Comparison of ENCODE assay signal across 23 cellular contexts in the genomic region with DNA sequence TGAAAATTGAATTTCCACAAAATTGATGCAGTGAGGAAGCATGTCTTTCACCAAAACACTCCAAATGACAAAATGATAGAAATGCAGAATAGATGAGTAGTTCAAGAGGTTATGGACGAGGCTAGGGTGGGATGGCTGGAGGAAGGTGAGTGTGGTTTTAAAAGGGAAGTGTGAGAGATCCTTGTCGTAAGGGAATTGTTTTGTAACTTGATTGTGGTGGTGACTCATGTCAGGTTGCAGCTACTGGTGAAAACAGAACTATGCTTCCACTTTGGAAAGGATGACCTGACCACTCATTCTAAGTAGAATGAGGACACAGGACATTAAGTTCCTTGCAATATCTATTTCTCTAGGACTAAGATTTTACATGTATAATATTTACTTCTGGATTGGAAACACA.
DNase-seq lines count a peak whose midpoint lies in the region; ATAC-seq, FAIRE-seq and TF ChIP-seq lines count a peak whose summit lies in the region.
"Had no signal": no experiment of that assay in that cellular context is flagged by ENCODE, and none has a peak within 500 bp of the region (broad histone marks: within the 10 kb centered on the region; RNA-seq: fewer than 3 reads in every experiment).

No MANE protein-coding gene starts in this region.

- ATAC-seq in HG03175 (IDR thresholded peaks at IDR 0.05; ENCODE audit: unreplicated experiment) (no peak), GM18868 (IDR thresholded peaks at IDR 0.05; ENCODE audit: unreplicated experiment) (no peak)
- ATAC-seq: left lung had no signal

- no peak overlapping the region for H3K4me3 ChIP-seq in fibroblast of mammary gland (ENCODE audit: control insufficient read depth, low read depth, low read length)
- H3K4me3 ChIP-seq: cardiac muscle cell, left lung, neural progenitor cell, Peyer's patch, smooth muscle cell had no signal

- TF ChIP-seq POLR2A in GM12891 (IDR thresholded peaks at IDR 0.05; ENCODE audit: low read depth, low read length): no peak

- FAIRE-seq in GM12891 (lab: Jason Lieb, UNC): no peak
- FAIRE-seq: TTC549, urothelium cell line had no signal

- peak; percentile 20 for DNase-seq in A172 (ENCODE audit: low spot score)
- DNase-seq in GM12891 (ENCODE audit: insufficient read length, low spot score): no peak
- DNase-seq in NOMO-1 (lab: John Stamatoyannopoulos, UW; ENCODE audit: unreplicated experiment in 2 of 2): peak; percentile 94 to 97
- peak; percentile 1 for DNase-seq in fibroblast of mammary gland (ENCODE audit: low read depth)
- no peak for DNase-seq in NCI-H146 (lab: John Stamatoyannopoulos, UW)
- no peak for DNase-seq in activated CD4-positive, CD25-positive, alpha-beta regulatory T cell treated with anti-CD3 and anti-CD28 coated beads, Interleukin-2, amount 50 U/mL, for 72 hours
- DNase-seq: activated CD4-positive, alpha-beta T cell treated with anti-CD3 and anti-CD28 coated beads, Interleukin-2, amount 10 ng/mL, durations not matched to agents 24 days and 14 days; activated CD8-positive, alpha-beta memory T cell treated with anti-CD3 and anti-CD28 coated beads, Interleukin-2, amount 50 U/mL, for 4 hours; activated effector memory CD4-positive, alpha-beta T cell treated with anti-CD3 and anti-CD28 coated beads, Interleukin-2, amount 50 U/mL, for 16 hours; amniotic stem cell; erythroblast; KG1; left lung; NCI-H526 treated with DMSO at 0.1 percent for 48 hours; Peyer's patch; stimulated activated CD4-positive, alpha-beta T cell treated with anti-CD3 and anti-CD28 coated beads, Interleukin-4, amount 100 ng/mL, for 1 hour had no signal

- TF ChIP-seq CTCF in fibroblast of mammary gland (conservative IDR thresholded peaks at IDR 0.05; ENCODE audit: control insufficient read depth, insufficient read depth, low read depth, low read length): no peak

TF ChIP-seq in GM12891, 5 proteins besides CTCF, POLR2A, EP300 and RAD21:
- TF ChIP-seq POU2F2 (IDR thresholded peaks at IDR 0.05; ENCODE audit: low read depth, low read length) (no peak), SPI1 (IDR thresholded peaks at IDR 0.05; ENCODE audit: low read depth, low read length) (peak; percentile 30; the same call in 1 of the 2 replicates)
TF ChIP-seq in GM12891: peak in this region for 1.

Comparison
In these comparisons a context has a peak if more than half of its experiments do, and no peak if none do; other contexts are left out.
1. DNase-seq: peak in A172 (single experiment), NOMO-1 (2 of 2) and fibroblast of mammary gland (single experiment); none in GM12891 (single experiment), NCI-H146 (single experiment) and activated CD4-positive, CD25-positive, alpha-beta regulatory T cell treated with anti-CD3 and anti-CD28 coated beads, Interleukin-2, amount 50 U/mL, for 72 hours (single experiment).